Comparison of ENCODE assay signal across 9 cellular contexts in the genomic region with DNA sequence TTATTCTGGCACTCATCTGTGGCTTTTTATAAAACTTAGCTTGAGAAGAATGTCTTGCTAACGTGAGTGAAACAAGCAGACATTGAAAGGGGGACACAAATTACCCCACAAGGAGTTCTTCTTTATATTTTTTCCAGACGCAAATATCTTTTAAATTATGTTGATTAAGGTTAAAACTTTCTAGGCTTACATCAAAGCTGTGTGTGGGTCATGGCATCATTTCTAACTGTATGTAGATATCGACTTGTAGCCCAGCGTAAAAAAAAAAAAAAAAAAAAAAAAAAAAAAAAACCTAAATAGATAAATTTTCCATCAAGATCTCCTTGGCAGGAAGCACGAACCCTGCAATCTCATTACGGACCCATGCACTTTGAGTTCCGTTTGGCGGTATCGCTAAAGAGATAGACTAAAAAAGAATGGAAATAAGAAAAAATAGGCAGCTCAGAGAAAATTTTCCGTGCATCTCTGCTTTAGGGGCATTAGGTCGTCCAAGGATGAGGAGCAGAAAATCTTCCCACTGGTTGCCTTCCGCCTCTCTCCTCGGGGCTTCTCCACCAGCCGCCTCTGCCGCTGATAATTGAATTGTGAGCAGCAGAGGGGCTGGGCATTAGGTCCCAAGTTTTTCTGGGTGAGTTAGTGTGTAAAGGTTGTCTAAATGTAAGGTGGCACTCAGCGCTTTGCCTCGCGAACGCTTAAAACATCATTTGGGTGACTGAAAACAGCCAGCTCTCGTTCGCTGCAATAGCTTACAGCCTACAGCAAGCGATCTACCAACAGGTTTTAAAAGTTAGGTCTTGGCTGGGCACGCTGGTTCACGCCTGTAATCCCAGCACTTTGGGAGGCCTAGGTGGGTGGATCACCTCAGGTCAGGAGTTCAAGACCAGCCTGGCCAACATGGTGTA.
DNase-seq lines count a peak whose midpoint lies in the region; ATAC-seq, FAIRE-seq and TF ChIP-seq lines count a peak whose summit lies in the region.
"Had no signal": no experiment of that assay in that cellular context is flagged by ENCODE, and none has a peak within 500 bp of the region (broad histone marks: within the 10 kb centered on the region; RNA-seq: fewer than 3 reads in every experiment).

No MANE protein-coding gene starts in this region.

- intact Hi-C loops in ovary (cut with DNase I) (loop anchor here in 1 of 4 donors (1.0 kb wide), 1 partner anchor 32 kb away; no protein-coding TSS in a partner anchor), body of pancreas (cut with DNase I) (no loop called here)

- TF ChIP-seq CTCF in GM06990 (IDR thresholded peaks at IDR 0.05; ENCODE audit: insufficient read depth, low read length, poor library complexity, severe bottlenecking): no peak
- TF ChIP-seq CTCF in ovary (IDR thresholded peaks at IDR 0.05): no peak
- no peak for TF ChIP-seq CTCF in body of pancreas (IDR thresholded peaks at IDR 0.05)

- TF ChIP-seq EP300 in ovary (IDR thresholded peaks at IDR 0.05): no peak

- ATAC-seq in body of pancreas: no peak
- no peak for ATAC-seq in GM19467 (IDR thresholded peaks at IDR 0.05; ENCODE audit: unreplicated experiment)

- no peaks in the 10 kb centered on the region; the same call in 1 of the 2 replicates for H3K27me3 ChIP-seq in GM06990 (replicated peaks; ENCODE audit: control insufficient read depth, insufficient read depth, low read length)
- peaks cover 41% of the 10 kb centered on the region for H3K27me3 ChIP-seq in effector memory CD4-positive, alpha-beta T cell (replicated peaks; ENCODE audit: control insufficient read depth, insufficient read depth, low read length, poor library complexity, severe bottlenecking)
- no peaks in the 10 kb centered on the region for H3K27me3 ChIP-seq in ovary
- no peaks in the 10 kb centered on the region for H3K27me3 ChIP-seq in body of pancreas
- H3K27me3 ChIP-seq: thyroid gland had no signal

- H3K27ac ChIP-seq in effector memory CD4-positive, alpha-beta T cell (ENCODE audit: insufficient read depth, low read length, poor library complexity, severe bottlenecking): no peak overlapping the region
- H3K27ac ChIP-seq in ovary (no peak overlapping the region), body of pancreas (no peak overlapping the region)

- no peaks in the 10 kb centered on the region for H3K9me3 ChIP-seq in effector memory CD4-positive, alpha-beta T cell (ENCODE audit: control insufficient read depth, low read length)
- H3K9me3 ChIP-seq in ovary (no peaks in the 10 kb centered on the region), body of pancreas (no peaks in the 10 kb centered on the region)
- H3K9me3 ChIP-seq: thyroid gland had no signal

- no peaks in the 10 kb centered on the region for H3K4me1 ChIP-seq in effector memory CD4-positive, alpha-beta T cell (ENCODE audit: control insufficient read depth, insufficient read depth, low read length, poor library complexity, severe bottlenecking)
- H3K4me1 ChIP-seq in ovary (ENCODE audit: insufficient read depth): no peaks in the 10 kb centered on the region
- no peaks in the 10 kb centered on the region for H3K4me1 ChIP-seq in body of pancreas

- H3K4me3 ChIP-seq in GM06990 (replicated peaks; ENCODE audit: low read depth, low read length) (peak overlapping the region; percentile 70), ovary (peak overlapping the region; percentile 41), body of pancreas (peak overlapping the region in 1 of 2 donors; percentile 23)
- peak overlapping the region; percentile 38 for H3K4me3 ChIP-seq in effector memory CD4-positive, alpha-beta T cell (ENCODE audit: insufficient read depth, low read depth, low read length, poor library complexity, severe bottlenecking)

- 7 to 9% (median 8%) methylated on average over 24 of the region's 24 CpGs for WGBS in ovary, 3 donors
- 8 to 12% methylated on average over 23 to 24 of the region's 24 CpGs for WGBS in body of pancreas, 2 donors

- FAIRE-seq in frontal cortex (lab: Jason Lieb, UNC): no peak

- H3K36me3 ChIP-seq in GM06990 (ENCODE audit: control insufficient read depth, insufficient read depth, low read length): no peaks in the 10 kb centered on the region
- H3K36me3 ChIP-seq in effector memory CD4-positive, alpha-beta T cell (ENCODE audit: control insufficient read depth, insufficient read depth, low read length): no peaks in the 10 kb centered on the region
- H3K36me3 ChIP-seq in ovary: no peaks in the 10 kb centered on the region
- no peaks in the 10 kb centered on the region for H3K36me3 ChIP-seq in body of pancreas (replicated peaks in 1 of 2; ENCODE audit: insufficient read depth in 1 of 2, low read depth in 2 of 2)
- H3K36me3 ChIP-seq: thyroid gland had no signal

- TF ChIP-seq POLR2A in ovary (IDR thresholded peaks at IDR 0.05) (no peak), body of pancreas (IDR thresholded peaks at IDR 0.05) (no peak)

- DNase-seq in GM06990 (ENCODE audit: extremely low read depth, insufficient read length) (no peak), OCI-M1 (lab: John Stamatoyannopoulos, UW) (peak; percentile 77), ovary (no peak), body of pancreas (no peak), NCI-H2171 treated with DMSO at 0.1 percent for 48 hours (lab: John Stamatoyannopoulos, UW) (no peak), frontal cortex (ENCODE audit: low spot score in 2 of 2) (no peak)
- no peak for DNase-seq in effector memory CD4-positive, alpha-beta T cell
